Comparison of ENCODE assay signal across 8 cellular contexts in the genomic region with DNA sequence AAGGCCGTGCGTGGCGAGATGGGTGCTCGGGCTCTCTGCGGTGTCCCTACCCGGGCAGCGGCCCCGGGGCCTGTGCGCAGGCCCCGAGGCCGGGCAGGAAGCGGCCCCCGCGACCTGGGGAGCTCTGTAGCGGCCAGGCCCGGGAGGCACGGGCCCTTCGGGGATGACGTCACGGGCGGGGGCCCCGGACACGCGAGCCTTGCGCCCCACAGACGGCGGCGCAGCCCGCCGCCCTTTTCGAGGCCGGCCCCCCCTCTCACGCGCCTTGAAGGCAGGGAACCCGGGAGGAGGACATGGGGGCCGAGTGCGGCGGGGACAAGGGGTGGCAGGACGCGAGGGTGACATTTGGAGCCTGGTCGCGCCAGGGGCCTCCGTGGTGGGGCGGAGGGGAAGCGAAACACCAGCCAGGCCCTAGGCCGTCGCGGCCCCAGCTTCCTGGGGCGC. TPM values are rescaled to one million over a fixed set of nuclear protein-coding genes. Genes with fewer than 3 reads are reported as not detected.
DNase-seq lines count a peak whose midpoint lies in the region; ATAC-seq and TF ChIP-seq lines count a peak whose summit lies in the region.

No MANE protein-coding gene starts in this region.

- H3K27me3 Mint-ChIP-seq in IgD-negative memory B cell = peaks cover 7% of the 10 kb centered on the region
- peaks cover 12% of the 10 kb centered on the region for H3K27me3 Mint-ChIP-seq in activated CD4-positive, alpha-beta T cell treated with anti-CD3 and anti-CD28 coated beads, Interleukin-2, amount 10 ng/mL, durations not matched to agents 24 days and 14 days
- H3K27me3 Mint-ChIP-seq in stimulated activated naive B cell treated with anti-CD40 and anti-IgM and Interleukin-4, amounts not matched to agents 10 μg/mL and 1 μg/mL and 100 μg/mL, for 72 hours = peaks cover 0 to 5% of the 10 kb centered on the region in 2 donors

- 1 to 2% methylated on average over 31 to 34 of the region's 49 CpGs for WGBS in mesodermal cell (ENCODE audit: insufficient coverage in 2 of 2), 2 experiments

- H3K4me3 ChIP-seq in BE2C (ENCODE audit: low read depth, low read length) = peak overlapping the region; percentile 69
- H3K4me3 ChIP-seq in mesodermal cell (ENCODE audit: extremely low read depth, insufficient read depth, low read length, poor library complexity, severe bottlenecking) = peak overlapping the region; percentile 88

- no peaks in the 10 kb centered on the region for H3K36me3 Mint-ChIP-seq in IgD-negative memory B cell
- peaks cover 9% of the 10 kb centered on the region for H3K36me3 Mint-ChIP-seq in activated CD4-positive, alpha-beta T cell treated with anti-CD3 and anti-CD28 coated beads, Interleukin-2, amount 10 ng/mL, durations not matched to agents 24 days and 14 days (ENCODE audit: low read depth)
- H3K36me3 Mint-ChIP-seq in stimulated activated naive B cell treated with anti-CD40 and anti-IgM and Interleukin-4, amounts not matched to agents 10 μg/mL and 1 μg/mL and 100 μg/mL, for 72 hours = peaks cover 6 to 12% of the 10 kb centered on the region in 2 donors

- TF ChIP-seq CTCF in BE2C (IDR thresholded peaks at IDR 0.05; ENCODE audit: low read depth, low read length) = no peak

- peaks cover 17% of the 10 kb centered on the region for H3K4me1 ChIP-seq in BE2C
- H3K4me1 ChIP-seq in mesodermal cell (ENCODE audit: control insufficient read depth, insufficient read depth, low read length, poor library complexity, severe bottlenecking) = peaks cover 34% of the 10 kb centered on the region

- H3K9me3 Mint-ChIP-seq in IgD-negative memory B cell = no peaks in the 10 kb centered on the region
- no peaks in the 10 kb centered on the region for H3K9me3 Mint-ChIP-seq in activated CD4-positive, alpha-beta T cell treated with anti-CD3 and anti-CD28 coated beads, Interleukin-2, amount 10 ng/mL, durations not matched to agents 24 days and 14 days
- H3K9me3 Mint-ChIP-seq in stimulated activated naive B cell treated with anti-CD40 and anti-IgM and Interleukin-4, amounts not matched to agents 10 μg/mL and 1 μg/mL and 100 μg/mL, for 72 hours = no peaks in the 10 kb centered on the region

- DNase-seq in BE2C (peak; percentile 26), epidermal melanocyte (ENCODE audit: insufficient read length, low spot score) (no peak)
- peak; percentile 87 for DNase-seq in activated CD4-positive, alpha-beta T cell treated with anti-CD3 and anti-CD28 coated beads, Interleukin-2, amount 10 ng/mL, durations not matched to agents 24 days and 14 days
- peak; percentile 43 for DNase-seq in effector CD4-positive, alpha-beta T cell
- DNase-seq in stimulated activated naive B cell treated with anti-CD40 and anti-IgM and Interleukin-4, amounts not matched to agents 10 μg/mL and 1 μg/mL and 100 μg/mL, for 72 hours = peak; percentile 72

- H3K4me3 Mint-ChIP-seq in IgD-negative memory B cell = peak overlapping the region; percentile 84 to 95 (median 90)
- peak overlapping the region; percentile 91 for H3K4me3 Mint-ChIP-seq in activated CD4-positive, alpha-beta T cell treated with anti-CD3 and anti-CD28 coated beads, Interleukin-2, amount 10 ng/mL, durations not matched to agents 24 days and 14 days
- peak overlapping the region; percentile 91 to 96 for H3K4me3 Mint-ChIP-seq in stimulated activated naive B cell treated with anti-CD40 and anti-IgM and Interleukin-4, amounts not matched to agents 10 μg/mL and 1 μg/mL and 100 μg/mL, for 72 hours

- peak overlapping the region; percentile 73 to 96 (median 88) for H3K27ac Mint-ChIP-seq in IgD-negative memory B cell
- H3K27ac Mint-ChIP-seq in activated CD4-positive, alpha-beta T cell treated with anti-CD3 and anti-CD28 coated beads, Interleukin-2, amount 10 ng/mL, durations not matched to agents 24 days and 14 days = peak overlapping the region; percentile 90
- peak overlapping the region; percentile 98 for H3K27ac Mint-ChIP-seq in stimulated activated naive B cell treated with anti-CD40 and anti-IgM and Interleukin-4, amounts not matched to agents 10 μg/mL and 1 μg/mL and 100 μg/mL, for 72 hours

- H3K9me3 ChIP-seq in BE2C (no peaks in the 10 kb centered on the region), mesodermal cell (ENCODE audit: control insufficient read depth, low read length) (no peaks in the 10 kb centered on the region)

- intact Hi-C loops in activated CD4-positive, alpha-beta T cell treated with anti-CD3 and anti-CD28 coated beads, Interleukin-2, amount 10 ng/mL, durations not matched to agents 24 days and 14 days (cut with micrococcal nuclease) = loop anchor here (1.0 to 10.0 kb wide), 4 partner anchors 40 to 357 kb away; a partner anchor contains a TSS

- H3K27ac ChIP-seq in mesodermal cell (ENCODE audit: low read depth, low read length, severe bottlenecking) = peak overlapping the region; percentile 92

- H3K27me3 ChIP-seq in BE2C = no peaks in the 10 kb centered on the region

- H3K4me1 Mint-ChIP-seq in IgD-negative memory B cell = peaks cover 5 to 15% (median 14%) of the 10 kb centered on the region in 3 donors
- H3K4me1 Mint-ChIP-seq in activated CD4-positive, alpha-beta T cell treated with anti-CD3 and anti-CD28 coated beads, Interleukin-2, amount 10 ng/mL, durations not matched to agents 24 days and 14 days = peaks cover 25% of the 10 kb centered on the region
- peaks cover 31 to 47% of the 10 kb centered on the region in 2 donors for H3K4me1 Mint-ChIP-seq in stimulated activated naive B cell treated with anti-CD40 and anti-IgM and Interleukin-4, amounts not matched to agents 10 μg/mL and 1 μg/mL and 100 μg/mL, for 72 hours

- no peaks in the 10 kb centered on the region for H3K36me3 ChIP-seq in BE2C
- peaks cover 4% of the 10 kb centered on the region for H3K36me3 ChIP-seq in mesodermal cell (ENCODE audit: control insufficient read depth, insufficient read depth, low read length)

- ATAC-seq in GM19351 (IDR thresholded peaks at IDR 0.05; ENCODE audit: unreplicated experiment) = peak; percentile 48
- peak; percentile 65 to 69 for ATAC-seq in stimulated activated naive B cell treated with anti-CD40 and anti-IgM and Interleukin-4, amounts not matched to agents 10 μg/mL and 1 μg/mL and 100 μg/mL, for 72 hours (replicated peaks)

RNA-seq across cellular contexts. Expression of a gene that starts 1.1 kb away (rescaled TPM):
- 26.3 TPM for polyA plus RNA-seq in BE2C (2012; ENCODE audit: insufficient read depth, insufficient read length, low read depth)
- 3.0 TPM for polyA plus RNA-seq in IgD-negative memory B cell
- 30.1 and 34.5 TPM in 2 replicates for total RNA-seq in activated CD4-positive, alpha-beta T cell treated with anti-CD3 and anti-CD28 coated beads, Interleukin-2, amount 10 ng/mL, durations not matched to agents 24 days and 14 days
- 27.6 TPM for polyA plus RNA-seq in mesodermal cell (2013, experiment 1 of 2)
- 22.1 TPM for polyA plus RNA-seq in mesodermal cell (2013, experiment 2 of 2)
